ENCODE assay signal across 1 cellular context in the genomic region with DNA sequence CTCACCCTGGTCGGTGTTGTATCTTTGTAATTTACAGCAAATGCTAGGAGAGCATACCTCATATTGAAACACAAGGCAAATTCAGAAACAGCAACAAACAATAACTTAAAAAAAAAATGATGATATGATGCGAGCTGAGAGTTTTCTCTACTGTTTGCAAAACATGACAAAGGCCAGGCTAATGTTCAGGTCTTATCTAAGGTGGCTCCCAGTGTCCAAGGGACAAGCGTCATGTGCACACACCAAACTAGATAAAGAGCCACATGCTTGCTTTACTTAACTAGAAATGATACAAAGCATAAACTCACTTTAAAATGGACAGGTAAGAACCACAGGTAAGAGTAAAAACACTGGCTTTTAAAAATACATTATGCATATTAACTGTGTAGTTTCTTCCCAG.
TF ChIP-seq lines count a peak whose summit lies in the region.

No MANE protein-coding gene starts in this region.

TF ChIP-seq in HepG2, 621 proteins besides CTCF, POLR2A, EP300 and RAD21 (continued from another document and continues in another):
- TF ChIP-seq, protein P1, sequence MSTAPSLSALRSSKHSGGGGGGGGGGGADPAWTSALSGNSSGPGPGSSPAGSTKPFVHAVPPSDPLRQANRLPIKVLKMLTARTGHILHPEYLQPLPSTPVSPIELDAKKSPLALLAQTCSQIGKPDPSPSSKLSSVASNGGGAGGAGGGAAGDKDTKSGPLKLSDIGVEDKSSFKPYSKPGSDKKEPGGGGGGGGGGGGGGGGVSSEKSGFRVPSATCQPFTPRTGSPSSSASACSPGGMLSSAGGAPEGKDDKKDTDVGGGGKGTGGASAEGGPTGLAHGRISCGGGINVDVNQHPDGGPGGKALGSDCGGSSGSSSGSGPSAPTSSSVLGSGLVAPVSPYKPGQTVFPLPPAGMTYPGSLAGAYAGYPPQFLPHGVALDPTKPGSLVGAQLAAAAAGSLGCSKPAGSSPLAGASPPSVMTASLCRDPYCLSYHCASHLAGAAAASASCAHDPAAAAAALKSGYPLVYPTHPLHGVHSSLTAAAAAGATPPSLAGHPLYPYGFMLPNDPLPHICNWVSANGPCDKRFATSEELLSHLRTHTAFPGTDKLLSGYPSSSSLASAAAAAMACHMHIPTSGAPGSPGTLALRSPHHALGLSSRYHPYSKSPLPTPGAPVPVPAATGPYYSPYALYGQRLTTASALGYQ (CRISPR knock-in tag; IDR thresholded peaks at IDR 0.05): no peak
- TF ChIP-seq, protein P2, sequence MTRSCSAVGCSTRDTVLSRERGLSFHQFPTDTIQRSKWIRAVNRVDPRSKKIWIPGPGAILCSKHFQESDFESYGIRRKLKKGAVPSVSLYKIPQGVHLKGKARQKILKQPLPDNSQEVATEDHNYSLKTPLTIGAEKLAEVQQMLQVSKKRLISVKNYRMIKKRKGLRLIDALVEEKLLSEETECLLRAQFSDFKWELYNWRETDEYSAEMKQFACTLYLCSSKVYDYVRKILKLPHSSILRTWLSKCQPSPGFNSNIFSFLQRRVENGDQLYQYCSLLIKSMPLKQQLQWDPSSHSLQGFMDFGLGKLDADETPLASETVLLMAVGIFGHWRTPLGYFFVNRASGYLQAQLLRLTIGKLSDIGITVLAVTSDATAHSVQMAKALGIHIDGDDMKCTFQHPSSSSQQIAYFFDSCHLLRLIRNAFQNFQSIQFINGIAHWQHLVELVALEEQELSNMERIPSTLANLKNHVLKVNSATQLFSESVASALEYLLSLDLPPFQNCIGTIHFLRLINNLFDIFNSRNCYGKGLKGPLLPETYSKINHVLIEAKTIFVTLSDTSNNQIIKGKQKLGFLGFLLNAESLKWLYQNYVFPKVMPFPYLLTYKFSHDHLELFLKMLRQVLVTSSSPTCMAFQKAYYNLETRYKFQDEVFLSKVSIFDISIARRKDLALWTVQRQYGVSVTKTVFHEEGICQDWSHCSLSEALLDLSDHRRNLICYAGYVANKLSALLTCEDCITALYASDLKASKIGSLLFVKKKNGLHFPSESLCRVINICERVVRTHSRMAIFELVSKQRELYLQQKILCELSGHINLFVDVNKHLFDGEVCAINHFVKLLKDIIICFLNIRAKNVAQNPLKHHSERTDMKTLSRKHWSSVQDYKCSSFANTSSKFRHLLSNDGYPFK (CRISPR knock-in tag; IDR thresholded peaks at IDR 0.05; ENCODE audit: borderline replicate concordance): no peak
- TF ChIP-seq FOXP1 (IDR thresholded peaks at IDR 0.05) (no peak), FOXP1 (CRISPR knock-in tag; IDR thresholded peaks at IDR 0.05) (peak; percentile 83; the same call in 1 of the 2 replicates), FOXA1 (IDR thresholded peaks at IDR 0.05) (no peak), FOXA1 (CRISPR knock-in tag; IDR thresholded peaks at IDR 0.05) (peak; percentile 41; the same call in 1 of the 2 replicates), NCOA2 (CRISPR knock-in tag; IDR thresholded peaks at IDR 0.05) (peak; percentile 37; the same call in 1 of the 2 replicates), MIXL1 (CRISPR knock-in tag; IDR thresholded peaks at IDR 0.05) (no peak), KLF9 (CRISPR knock-in tag; IDR thresholded peaks at IDR 0.05; ENCODE audit: low read depth) (no peak), ZNF776 (CRISPR knock-in tag; IDR thresholded peaks at IDR 0.05) (no peak), SIX4 (CRISPR knock-in tag; IDR thresholded peaks at IDR 0.05) (0 out of 2 replicates have a peak, but pooled peaks have one; percentile 34), ZFX (CRISPR knock-in tag; IDR thresholded peaks at IDR 0.05; ENCODE audit: low read depth) (0 out of 2 replicates have a peak, but pooled peaks have one; percentile 19), SOX5 (CRISPR knock-in tag; IDR thresholded peaks at IDR 0.05; ENCODE audit: borderline replicate concordance) (peak; percentile 68; the same call in 1 of the 2 replicates), IRF2 (CRISPR knock-in tag; IDR thresholded peaks at IDR 0.05) (0 out of 2 replicates have a peak, but pooled peaks have one; percentile 8), ZNF264 (CRISPR knock-in tag; IDR thresholded peaks at IDR 0.05) (no peak), SP140L (CRISPR knock-in tag; IDR thresholded peaks at IDR 0.05; ENCODE audit: borderline replicate concordance) (no peak), HMG20B (CRISPR knock-in tag; conservative IDR thresholded peaks at IDR 0.05) (no peak), EHMT2 (IDR thresholded peaks at IDR 0.05; ENCODE audit: borderline replicate concordance, low read depth, low read length) (no peak), FOXO1 (CRISPR knock-in tag; IDR thresholded peaks at IDR 0.05) (peak; percentile 57; the same call in 1 of the 2 replicates), GZF1 (CRISPR knock-in tag; IDR thresholded peaks at IDR 0.05) (no peak), MATR3 (CRISPR knock-in tag; IDR thresholded peaks at IDR 0.05) (no peak), NR2F1 (CRISPR knock-in tag; IDR thresholded peaks at IDR 0.05) (no peak), ZNF33B (CRISPR knock-in tag; IDR thresholded peaks at IDR 0.05) (no peak; the same call in 1 of the 2 replicates), CCDC6 (CRISPR knock-in tag; IDR thresholded peaks at IDR 0.05) (no peak), SOX13 (IDR thresholded peaks at IDR 0.05) (no peak), SOX13 (CRISPR knock-in tag; conservative IDR thresholded peaks at IDR 0.05 in 1 of 2, IDR thresholded peaks at IDR 0.05 in 1 of 2) (peak in 1 of 2 experiments; percentile 76; a peak in 2 of 4 replicates), ZFY (CRISPR knock-in tag; IDR thresholded peaks at IDR 0.05) (no peak), NR2F2 (IDR thresholded peaks at IDR 0.05; ENCODE audit: borderline replicate concordance, low read depth) (peak; percentile 54; the same call in 1 of the 2 replicates), FOXA3 (CRISPR knock-in tag; IDR thresholded peaks at IDR 0.05) (peak; percentile 47; the same call in 1 of the 2 replicates)
- TF ChIP-seq, protein P3, sequence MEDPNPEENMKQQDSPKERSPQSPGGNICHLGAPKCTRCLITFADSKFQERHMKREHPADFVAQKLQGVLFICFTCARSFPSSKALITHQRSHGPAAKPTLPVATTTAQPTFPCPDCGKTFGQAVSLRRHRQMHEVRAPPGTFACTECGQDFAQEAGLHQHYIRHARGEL (CRISPR knock-in tag; IDR thresholded peaks at IDR 0.05): no peak
- TF ChIP-seq, protein P4, sequence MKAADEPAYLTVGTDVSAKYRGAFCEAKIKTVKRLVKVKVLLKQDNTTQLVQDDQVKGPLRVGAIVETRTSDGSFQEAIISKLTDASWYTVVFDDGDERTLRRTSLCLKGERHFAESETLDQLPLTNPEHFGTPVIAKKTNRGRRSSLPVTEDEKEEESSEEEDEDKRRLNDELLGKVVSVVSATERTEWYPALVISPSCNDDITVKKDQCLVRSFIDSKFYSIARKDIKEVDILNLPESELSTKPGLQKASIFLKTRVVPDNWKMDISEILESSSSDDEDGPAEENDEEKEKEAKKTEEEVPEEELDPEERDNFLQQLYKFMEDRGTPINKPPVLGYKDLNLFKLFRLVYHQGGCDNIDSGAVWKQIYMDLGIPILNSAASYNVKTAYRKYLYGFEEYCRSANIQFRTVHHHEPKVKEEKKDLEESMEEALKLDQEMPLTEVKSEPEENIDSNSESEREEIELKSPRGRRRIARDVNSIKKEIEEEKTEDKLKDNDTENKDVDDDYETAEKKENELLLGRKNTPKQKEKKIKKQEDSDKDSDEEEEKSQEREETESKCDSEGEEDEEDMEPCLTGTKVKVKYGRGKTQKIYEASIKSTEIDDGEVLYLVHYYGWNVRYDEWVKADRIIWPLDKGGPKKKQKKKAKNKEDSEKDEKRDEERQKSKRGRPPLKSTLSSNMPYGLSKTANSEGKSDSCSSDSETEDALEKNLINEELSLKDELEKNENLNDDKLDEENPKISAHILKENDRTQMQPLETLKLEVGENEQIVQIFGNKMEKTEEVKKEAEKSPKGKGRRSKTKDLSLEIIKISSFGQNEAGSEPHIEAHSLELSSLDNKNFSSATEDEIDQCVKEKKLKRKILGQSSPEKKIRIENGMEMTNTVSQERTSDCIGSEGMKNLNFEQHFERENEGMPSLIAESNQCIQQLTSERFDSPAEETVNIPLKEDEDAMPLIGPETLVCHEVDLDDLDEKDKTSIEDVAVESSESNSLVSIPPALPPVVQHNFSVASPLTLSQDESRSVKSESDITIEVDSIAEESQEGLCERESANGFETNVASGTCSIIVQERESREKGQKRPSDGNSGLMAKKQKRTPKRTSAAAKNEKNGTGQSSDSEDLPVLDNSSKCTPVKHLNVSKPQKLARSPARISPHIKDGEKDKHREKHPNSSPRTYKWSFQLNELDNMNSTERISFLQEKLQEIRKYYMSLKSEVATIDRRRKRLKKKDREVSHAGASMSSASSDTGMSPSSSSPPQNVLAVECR (CRISPR knock-in tag; IDR thresholded peaks at IDR 0.05; ENCODE audit: borderline replicate concordance): no peak
- TF ChIP-seq, protein P5, sequence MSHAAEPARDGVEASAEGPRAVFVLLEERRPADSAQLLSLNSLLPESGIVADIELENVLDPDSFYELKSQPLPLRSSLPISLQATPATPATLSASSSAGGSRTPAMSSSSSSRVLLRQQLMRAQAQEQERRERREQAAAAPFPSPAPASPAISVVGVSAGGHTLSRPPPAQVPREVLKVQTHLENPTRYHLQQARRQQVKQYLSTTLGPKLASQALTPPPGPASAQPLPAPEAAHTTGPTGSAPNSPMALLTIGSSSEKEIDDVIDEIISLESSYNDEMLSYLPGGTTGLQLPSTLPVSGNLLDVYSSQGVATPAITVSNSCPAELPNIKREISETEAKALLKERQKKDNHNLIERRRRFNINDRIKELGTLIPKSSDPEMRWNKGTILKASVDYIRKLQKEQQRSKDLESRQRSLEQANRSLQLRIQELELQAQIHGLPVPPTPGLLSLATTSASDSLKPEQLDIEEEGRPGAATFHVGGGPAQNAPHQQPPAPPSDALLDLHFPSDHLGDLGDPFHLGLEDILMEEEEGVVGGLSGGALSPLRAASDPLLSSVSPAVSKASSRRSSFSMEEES (CRISPR knock-in tag; IDR thresholded peaks at IDR 0.05): peak; percentile 64; the same call in 1 of the 2 replicates
- TF ChIP-seq, protein P6, sequence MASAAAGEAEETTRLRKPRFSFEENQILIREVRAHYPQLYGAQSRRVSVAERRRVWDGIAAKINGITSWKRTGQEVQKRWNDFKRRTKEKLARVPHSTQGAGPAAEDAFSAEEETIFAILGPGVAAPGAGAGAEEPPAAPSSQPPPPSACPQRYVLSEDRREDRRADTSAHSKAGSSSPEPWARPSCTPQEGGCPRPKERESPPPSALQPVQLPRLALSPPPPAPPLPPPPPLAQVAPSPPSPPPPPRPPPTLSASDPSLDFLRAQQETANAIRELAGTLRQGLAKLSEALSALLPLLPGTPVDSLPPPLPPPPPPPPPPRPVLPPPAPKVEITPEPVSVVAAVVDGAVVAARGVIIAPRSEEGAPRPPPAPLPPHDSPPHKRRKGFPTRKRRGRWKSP (CRISPR knock-in tag; IDR thresholded peaks at IDR 0.05): no peak
- TF ChIP-seq, protein P7, sequence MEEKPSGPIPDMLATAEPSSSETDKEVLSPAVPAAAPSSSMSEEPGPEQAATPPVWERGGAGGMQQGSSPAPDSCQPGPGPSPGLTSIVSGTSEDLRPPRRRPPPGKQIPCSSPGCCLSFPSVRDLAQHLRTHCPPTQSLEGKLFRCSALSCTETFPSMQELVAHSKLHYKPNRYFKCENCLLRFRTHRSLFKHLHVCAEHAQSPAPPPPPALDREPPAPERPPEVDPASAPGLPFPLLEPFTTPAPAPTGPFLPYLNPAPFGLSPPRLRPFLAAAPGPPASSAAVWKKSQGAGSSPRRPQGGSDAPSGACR (CRISPR knock-in tag; IDR thresholded peaks at IDR 0.05): no peak
- TF ChIP-seq, protein P8, sequence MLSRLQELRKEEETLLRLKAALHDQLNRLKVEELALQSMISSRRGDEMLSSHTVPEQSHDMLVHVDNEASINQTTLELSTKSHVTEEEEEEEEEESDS (CRISPR knock-in tag; IDR thresholded peaks at IDR 0.05; ENCODE audit: borderline replicate concordance): no peak
- TF ChIP-seq, protein P9, sequence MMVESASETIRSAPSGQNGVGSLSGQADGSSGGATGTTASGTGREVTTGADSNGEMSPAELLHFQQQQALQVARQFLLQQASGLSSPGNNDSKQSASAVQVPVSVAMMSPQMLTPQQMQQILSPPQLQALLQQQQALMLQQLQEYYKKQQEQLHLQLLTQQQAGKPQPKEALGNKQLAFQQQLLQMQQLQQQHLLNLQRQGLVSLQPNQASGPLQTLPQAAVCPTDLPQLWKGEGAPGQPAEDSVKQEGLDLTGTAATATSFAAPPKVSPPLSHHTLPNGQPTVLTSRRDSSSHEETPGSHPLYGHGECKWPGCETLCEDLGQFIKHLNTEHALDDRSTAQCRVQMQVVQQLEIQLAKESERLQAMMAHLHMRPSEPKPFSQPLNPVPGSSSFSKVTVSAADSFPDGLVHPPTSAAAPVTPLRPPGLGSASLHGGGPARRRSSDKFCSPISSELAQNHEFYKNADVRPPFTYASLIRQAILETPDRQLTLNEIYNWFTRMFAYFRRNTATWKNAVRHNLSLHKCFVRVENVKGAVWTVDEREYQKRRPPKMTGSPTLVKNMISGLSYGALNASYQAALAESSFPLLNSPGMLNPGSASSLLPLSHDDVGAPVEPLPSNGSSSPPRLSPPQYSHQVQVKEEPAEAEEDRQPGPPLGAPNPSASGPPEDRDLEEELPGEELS (CRISPR knock-in tag; IDR thresholded peaks at IDR 0.05): peak; percentile 82
- TF ChIP-seq, protein P10, sequence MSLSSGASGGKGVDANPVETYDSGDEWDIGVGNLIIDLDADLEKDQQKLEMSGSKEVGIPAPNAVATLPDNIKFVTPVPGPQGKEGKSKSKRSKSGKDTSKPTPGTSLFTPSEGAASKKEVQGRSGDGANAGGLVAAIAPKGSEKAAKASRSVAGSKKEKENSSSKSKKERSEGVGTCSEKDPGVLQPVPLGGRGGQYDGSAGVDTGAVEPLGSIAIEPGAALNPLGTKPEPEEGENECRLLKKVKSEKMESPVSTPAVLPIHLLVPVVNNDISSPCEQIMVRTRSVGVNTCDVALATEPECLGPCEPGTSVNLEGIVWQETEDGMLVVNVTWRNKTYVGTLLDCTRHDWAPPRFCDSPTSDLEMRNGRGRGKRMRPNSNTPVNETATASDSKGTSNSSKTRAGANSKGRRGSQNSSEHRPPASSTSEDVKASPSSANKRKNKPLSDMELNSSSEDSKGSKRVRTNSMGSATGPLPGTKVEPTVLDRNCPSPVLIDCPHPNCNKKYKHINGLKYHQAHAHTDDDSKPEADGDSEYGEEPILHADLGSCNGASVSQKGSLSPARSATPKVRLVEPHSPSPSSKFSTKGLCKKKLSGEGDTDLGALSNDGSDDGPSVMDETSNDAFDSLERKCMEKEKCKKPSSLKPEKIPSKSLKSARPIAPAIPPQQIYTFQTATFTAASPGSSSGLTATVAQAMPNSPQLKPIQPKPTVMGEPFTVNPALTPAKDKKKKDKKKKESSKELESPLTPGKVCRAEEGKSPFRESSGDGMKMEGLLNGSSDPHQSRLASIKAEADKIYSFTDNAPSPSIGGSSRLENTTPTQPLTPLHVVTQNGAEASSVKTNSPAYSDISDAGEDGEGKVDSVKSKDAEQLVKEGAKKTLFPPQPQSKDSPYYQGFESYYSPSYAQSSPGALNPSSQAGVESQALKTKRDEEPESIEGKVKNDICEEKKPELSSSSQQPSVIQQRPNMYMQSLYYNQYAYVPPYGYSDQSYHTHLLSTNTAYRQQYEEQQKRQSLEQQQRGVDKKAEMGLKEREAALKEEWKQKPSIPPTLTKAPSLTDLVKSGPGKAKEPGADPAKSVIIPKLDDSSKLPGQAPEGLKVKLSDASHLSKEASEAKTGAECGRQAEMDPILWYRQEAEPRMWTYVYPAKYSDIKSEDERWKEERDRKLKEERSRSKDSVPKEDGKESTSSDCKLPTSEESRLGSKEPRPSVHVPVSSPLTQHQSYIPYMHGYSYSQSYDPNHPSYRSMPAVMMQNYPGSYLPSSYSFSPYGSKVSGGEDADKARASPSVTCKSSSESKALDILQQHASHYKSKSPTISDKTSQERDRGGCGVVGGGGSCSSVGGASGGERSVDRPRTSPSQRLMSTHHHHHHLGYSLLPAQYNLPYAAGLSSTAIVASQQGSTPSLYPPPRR (CRISPR knock-in tag; IDR thresholded peaks at IDR 0.05; ENCODE audit: borderline replicate concordance): peak; percentile 48; the same call in 1 of the 2 replicates
